ENCODE assay signal across 16 cellular contexts in genomic region chr1:245645894-245646293, GRCh38.
DNase-seq lines count a peak whose midpoint lies in the region; ATAC-seq and TF ChIP-seq lines count a peak whose summit lies in the region.
"Had no signal": no experiment of that assay in that cellular context is flagged by ENCODE, and none has a peak within 500 bp of the region (broad histone marks: within the 10 kb centered on the region; RNA-seq: fewer than 3 reads in every experiment).

No MANE protein-coding gene starts in this region.

- no peak overlapping the region for H3K27ac Mint-ChIP-seq in activated naive CD4-positive, alpha-beta T cell treated with anti-CD3 and anti-CD28 coated beads for 36 hours
- H3K27ac Mint-ChIP-seq: activated naive CD4-positive, alpha-beta T cell treated with anti-CD3 and anti-CD28 coated beads, Interleukin-2, amount 50 U/mL, for 24 hours; immature natural killer cell had no signal

- DNase-seq in choroid plexus epithelial cell (ENCODE audit: low read depth), result peak; percentile 20
- no peak for DNase-seq in activated naive CD4-positive, alpha-beta T cell treated with anti-CD3 and anti-CD28 coated beads for 36 hours
- no peak for DNase-seq in sigmoid colon
- DNase-seq in inferior parietal cortex (ENCODE audit: extremely low spot score), result no peak
- DNase-seq: colonic mucosa, immature natural killer cell, MV-4-11, NCI-H526 treated with DMSO at 0.1 percent for 48 hours had no signal

- TF ChIP-seq POLR2A in sigmoid colon (IDR thresholded peaks at IDR 0.05), result no peak

- H3K4me3 ChIP-seq in choroid plexus epithelial cell (ENCODE audit: low read depth, low read length), result no peak overlapping the region
- H3K4me3 ChIP-seq in sigmoid colon, result no peak overlapping the region
- H3K4me3 ChIP-seq: colonic mucosa, right atrium auricular region, SK-N-MC, tibial nerve had no signal

- peaks cover 0 to 6% (median 0%) of the 10 kb centered on the region in 4 donors for H3K9me3 ChIP-seq in sigmoid colon
- H3K9me3 ChIP-seq: colonic mucosa had no signal

- H3K27me3 ChIP-seq in sigmoid colon, result no peaks in the 10 kb centered on the region
- H3K27me3 ChIP-seq: colonic mucosa, right atrium auricular region, tibial nerve had no signal

- CTCF ChIA-PET in activated naive CD4-positive, alpha-beta T cell treated with anti-CD3 and anti-CD28 coated beads for 36 hours (lab: Charles Lee), result no interaction called here

- peaks cover 19% of the 10 kb centered on the region for H3K9me3 Mint-ChIP-seq in activated naive CD4-positive, alpha-beta T cell treated with anti-CD3 and anti-CD28 coated beads for 36 hours

- no peaks in the 10 kb centered on the region for H3K36me3 ChIP-seq in sigmoid colon
- H3K36me3 ChIP-seq: colonic mucosa, right atrium auricular region, tibial nerve had no signal

- H3K4me1 Mint-ChIP-seq in activated naive CD4-positive, alpha-beta T cell treated with anti-CD3 and anti-CD28 coated beads for 36 hours (ENCODE audit: low read depth), result no peaks in the 10 kb centered on the region
- H3K4me1 Mint-ChIP-seq: activated naive CD4-positive, alpha-beta T cell treated with anti-CD3 and anti-CD28 coated beads, Interleukin-2, amount 50 U/mL, for 24 hours had no signal

- H3K27ac ChIP-seq in sigmoid colon, result no peak overlapping the region
- H3K27ac ChIP-seq: colonic mucosa, HL-60, right atrium auricular region, SK-N-MC, tibial nerve had no signal

- TF ChIP-seq CTCF in choroid plexus epithelial cell (conservative IDR thresholded peaks at IDR 0.05; ENCODE audit: low read depth, low read length) (no peak), sigmoid colon (IDR thresholded peaks at IDR 0.05) (no peak)

- no peak overlapping the region for H3K4me3 Mint-ChIP-seq in activated naive CD4-positive, alpha-beta T cell treated with anti-CD3 and anti-CD28 coated beads for 36 hours
- H3K4me3 Mint-ChIP-seq: activated naive CD4-positive, alpha-beta T cell treated with anti-CD3 and anti-CD28 coated beads, Interleukin-2, amount 50 U/mL, for 24 hours; immature natural killer cell had no signal

- no peaks in the 10 kb centered on the region for H3K4me1 ChIP-seq in sigmoid colon
- H3K4me1 ChIP-seq: colonic mucosa, right atrium auricular region, tibial nerve had no signal

- ATAC-seq in GM18517 (IDR thresholded peaks at IDR 0.05; ENCODE audit: unreplicated experiment) (peak; percentile 49), GM21360 (IDR thresholded peaks at IDR 0.05; ENCODE audit: unreplicated experiment) (peak; percentile 62), HG03039 (IDR thresholded peaks at IDR 0.05; ENCODE audit: unreplicated experiment) (peak; percentile 65)

- 74 to 81% methylated on average over 9 of the region's 9 CpGs for WGBS in sigmoid colon, 2 donors

- H3K27me3 Mint-ChIP-seq in activated naive CD4-positive, alpha-beta T cell treated with anti-CD3 and anti-CD28 coated beads for 36 hours (ENCODE audit: low read depth), result peaks cover 20% of the 10 kb centered on the region

- intact Hi-C loops in activated naive CD4-positive, alpha-beta T cell treated with anti-CD3 and anti-CD28 coated beads for 36 hours (cut with micrococcal nuclease), result no loop called here
- intact Hi-C loops in sigmoid colon (cut with DNase I), result no loop called here

- no peak for TF ChIP-seq EP300 in sigmoid colon (IDR thresholded peaks at IDR 0.05)

- H3K36me3 Mint-ChIP-seq in activated naive CD4-positive, alpha-beta T cell treated with anti-CD3 and anti-CD28 coated beads for 36 hours (ENCODE audit: low read depth), result peaks cover 8% of the 10 kb centered on the region
